24 cellular contexts compared by ENCODE assay signal in the genomic region with DNA sequence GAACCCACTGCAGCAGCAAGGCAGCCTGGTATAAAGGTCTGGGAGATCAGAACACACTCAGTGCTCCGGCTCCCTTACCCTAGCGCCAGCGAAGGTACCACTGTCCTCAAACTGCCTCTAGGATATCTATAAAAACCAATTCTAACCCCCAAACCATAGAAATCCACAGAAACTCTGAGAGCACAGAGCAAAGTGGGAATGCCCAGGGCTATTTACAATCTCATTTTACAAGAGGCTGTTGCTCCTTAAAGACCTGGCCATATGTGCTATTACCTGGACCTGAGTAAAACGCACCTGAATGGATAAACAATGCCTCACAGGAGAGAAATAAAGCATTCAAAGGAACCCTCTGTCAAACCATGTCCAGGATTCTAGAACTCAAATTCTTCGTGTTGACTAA. TPM values are rescaled to one million over a fixed set of nuclear protein-coding genes. Genes with fewer than 3 reads are reported as not detected.
DNase-seq lines count a peak whose midpoint lies in the region; ATAC-seq and TF ChIP-seq lines count a peak whose summit lies in the region.
"Had no signal": no experiment of that assay in that cellular context is flagged by ENCODE, and none has a peak within 500 bp of the region (broad histone marks: within the 10 kb centered on the region; RNA-seq: fewer than 3 reads in every experiment).

No MANE protein-coding gene starts in this region.

- no peak overlapping the region for H3K27ac Mint-ChIP-seq in CD4-positive, alpha-beta T cell
- peak overlapping the region; percentile 37 to 98 (median 92) for H3K27ac Mint-ChIP-seq in immature natural killer cell
- H3K27ac Mint-ChIP-seq: activated naive CD8-positive, alpha-beta T cell treated with anti-CD3 and anti-CD28 coated beads, Interleukin-2, amount 10 ng/mL, durations not matched to agents 7 days and 5 days had no signal

- no peaks in the 10 kb centered on the region for H3K9me3 ChIP-seq in CD4-positive, alpha-beta T cell (ENCODE audit: control insufficient read depth, low read length)
- H3K9me3 ChIP-seq: BE2C, body of pancreas, esophagus squamous epithelium, gastroesophageal sphincter, ovary, right lobe of liver, vagina had no signal

- intact Hi-C loops in CD4-positive, alpha-beta T cell (cut with DNase I, micrococcal nuclease): loop anchor here in 1 of 2 experiments (5.0 to 10.0 kb wide), 2 partner anchors 51 to 108 kb away; no protein-coding TSS in a partner anchor

- peak overlapping the region; percentile 94 for H3K4me3 Mint-ChIP-seq in CD4-positive, alpha-beta T cell
- peak overlapping the region; percentile 4 to 95 (median 36) for H3K4me3 Mint-ChIP-seq in immature natural killer cell
- H3K4me3 Mint-ChIP-seq: activated naive CD8-positive, alpha-beta T cell treated with anti-CD3 and anti-CD28 coated beads, Interleukin-2, amount 10 ng/mL, durations not matched to agents 7 days and 5 days had no signal

- no peaks in the 10 kb centered on the region for H3K9me3 Mint-ChIP-seq in CD4-positive, alpha-beta T cell
- no peaks in the 10 kb centered on the region for H3K9me3 Mint-ChIP-seq in immature natural killer cell
- H3K9me3 Mint-ChIP-seq: activated naive CD8-positive, alpha-beta T cell treated with anti-CD3 and anti-CD28 coated beads, Interleukin-2, amount 10 ng/mL, durations not matched to agents 7 days and 5 days; effector memory CD8-positive, alpha-beta T cell had no signal

- peaks cover 41% of the 10 kb centered on the region for H3K4me1 Mint-ChIP-seq in CD4-positive, alpha-beta T cell (ENCODE audit: low read depth)
- peaks cover 42% of the 10 kb centered on the region in 2 donors for H3K4me1 Mint-ChIP-seq in immature natural killer cell

- no peaks in the 10 kb centered on the region for H3K27me3 ChIP-seq in CD4-positive, alpha-beta T cell (ENCODE audit: control insufficient read depth, insufficient read depth, low read length)
- H3K27me3 ChIP-seq: BE2C, body of pancreas, esophagus squamous epithelium, gastroesophageal sphincter, ovary, right lobe of liver, vagina had no signal

- no peak overlapping the region for H3K27ac ChIP-seq in CD4-positive, alpha-beta T cell (ENCODE audit: low read depth, low read length)
- H3K27ac ChIP-seq: body of pancreas, GM23248, ovary, right lobe of liver, vagina had no signal

- ATAC-seq in CD4-positive, alpha-beta T cell (ENCODE audit: poor library complexity): no peak
- no peak for ATAC-seq in HG02970 (IDR thresholded peaks at IDR 0.05; ENCODE audit: low FRiP score, unreplicated experiment)
- ATAC-seq: body of pancreas; effector memory CD8-positive, alpha-beta T cell; gastroesophageal sphincter; right lobe of liver had no signal

- TF ChIP-seq CTCF in CD4-positive, alpha-beta T cell (IDR thresholded peaks at IDR 0.05): no peak

- H3K27me3 Mint-ChIP-seq in CD4-positive, alpha-beta T cell: no peaks in the 10 kb centered on the region
- peaks cover 7 to 14% (median 14%) of the 10 kb centered on the region in 3 donors for H3K27me3 Mint-ChIP-seq in immature natural killer cell (ENCODE audit: low read depth in 3 of 3)
- H3K27me3 Mint-ChIP-seq: activated naive CD8-positive, alpha-beta T cell treated with anti-CD3 and anti-CD28 coated beads, Interleukin-2, amount 10 ng/mL, durations not matched to agents 7 days and 5 days; effector memory CD8-positive, alpha-beta T cell had no signal

- POLR2A ChIA-PET in CD4-positive, alpha-beta T cell (lab: Charles Lee): no interaction called here

- DNase-seq in NCI-H146 (lab: John Stamatoyannopoulos, UW): peak; percentile 21
- DNase-seq in NCI-H146 treated with DMSO at 0.1 percent for 48 hours (lab: John Stamatoyannopoulos, UW; ENCODE audit: unreplicated experiment): no peak
- no peak for DNase-seq in CD4-positive, alpha-beta T cell
- DNase-seq in NCI-H69 (lab: John Stamatoyannopoulos, UW): peak; percentile 93
- DNase-seq in immature natural killer cell: no peak
- DNase-seq in COLO829 (ENCODE audit: low spot score): no peak
- DNase-seq in stimulated activated CD4-positive, alpha-beta T cell treated with anti-CD3 and anti-CD28 coated beads, Interleukin-12 subunit alpha, Interleukin-12 subunit beta, amount 100 ng/mL, for 4 hours: no peak
- DNase-seq: activated naive CD8-positive, alpha-beta T cell treated with anti-CD3 and anti-CD28 coated beads, Interleukin-2, amount 10 ng/mL, durations not matched to agents 7 days and 5 days; BE2C; body of pancreas; DMS153; effector memory CD8-positive, alpha-beta T cell; esophagus squamous epithelium; GM23248; kidney glomerular epithelial cell; NCI-H1694 treated with DMSO at 0.1 percent for 48 hours; NCI-H510A treated with DMSO at 0.1 percent for 48 hours; ovary; right lobe of liver; SHP77; substantia nigra had no signal

- CTCF ChIA-PET in CD4-positive, alpha-beta T cell (lab: Charles Lee): no interaction called here

- peaks cover 9% of the 10 kb centered on the region for H3K36me3 Mint-ChIP-seq in CD4-positive, alpha-beta T cell (ENCODE audit: low read depth)
- H3K36me3 Mint-ChIP-seq in immature natural killer cell: no peaks in the 10 kb centered on the region

RNA-seq across cellular contexts. Expression of gene STK39, which starts 4.3 kb away (rescaled TPM):
- total RNA-seq in CD4-positive, alpha-beta T cell: 1 to 10 TPM; 7.9 to 9.5 TPM
- polyA plus RNA-seq in immature natural killer cell: 10 to 100 TPM in 1 of 3 donors, 1 to 10 TPM in 2; 5.8 to 11.5 (median 9.3) TPM

Comparison
In these comparisons a context has a peak if more than half of its experiments do, and no peak if none do; other contexts are left out.
1. DNase-seq: peak in NCI-H146 (single experiment) and NCI-H69 (single experiment); none in NCI-H146 treated with DMSO at 0.1 percent for 48 hours (single experiment), CD4-positive, alpha-beta T cell (0 of 10), immature natural killer cell (0 of 3), COLO829 (single experiment) and stimulated activated CD4-positive, alpha-beta T cell treated with anti-CD3 and anti-CD28 coated beads, Interleukin-12 subunit alpha, Interleukin-12 subunit beta, amount 100 ng/mL, for 4 hours (single experiment).